Comparison of ENCODE assay signal across 24 cellular contexts in genomic region chrX:150058728-150059127, GRCh38.
"Had no signal": no experiment of that assay in that cellular context is flagged by ENCODE, and none has a peak within 500 bp of the region (broad histone marks: within the 10 kb centered on the region; RNA-seq: fewer than 3 reads in every experiment).

No MANE protein-coding gene starts in this region.

- H3K9me3 Mint-ChIP-seq: activated CD4-positive, alpha-beta memory T cell treated with anti-CD3 and anti-CD28 coated beads for 36 hours; activated CD4-positive, alpha-beta T cell treated with anti-CD3 and anti-CD28 coated beads, Interleukin-2, amount 10 ng/mL, durations not matched to agents 7 days and 5 days; activated naive CD4-positive, alpha-beta T cell treated with anti-CD3 and anti-CD28 coated beads for 36 hours; activated T-cell treated with anti-CD3 and anti-CD28 coated beads, Interleukin-2, amount 50 U/mL, for 4 hours had no signal

- H3K27ac Mint-ChIP-seq: activated CD4-positive, alpha-beta memory T cell treated with anti-CD3 and anti-CD28 coated beads for 36 hours; activated CD4-positive, alpha-beta T cell treated with anti-CD3 and anti-CD28 coated beads, Interleukin-2, amount 10 ng/mL, durations not matched to agents 7 days and 5 days; activated naive CD4-positive, alpha-beta T cell treated with anti-CD3 and anti-CD28 coated beads for 36 hours; activated naive CD8-positive, alpha-beta T cell; T-helper 17 cell had no signal

- DNase-seq: activated CD4-positive, alpha-beta memory T cell treated with anti-CD3 and anti-CD28 coated beads for 36 hours; activated CD4-positive, alpha-beta T cell treated with anti-CD3 and anti-CD28 coated beads, Interleukin-2, amount 10 ng/mL, durations not matched to agents 7 days and 5 days; activated CD4-positive, CD25-positive, alpha-beta regulatory T cell; activated CD8-positive, alpha-beta memory T cell treated with anti-CD3 and anti-CD28 coated beads for 24 hours; activated effector memory CD4-positive, alpha-beta T cell treated with anti-CD3 and anti-CD28 coated beads, Interleukin-2, amount 50 U/mL, for 16 hours; activated naive CD4-positive, alpha-beta T cell treated with anti-CD3 and anti-CD28 coated beads for 36 hours; activated T-cell treated with anti-CD3 and anti-CD28 coated beads, Interleukin-2, amount 50 U/mL, for 4 hours; adrenal gland; aorta; body of pancreas; central memory CD4-positive, alpha-beta T cell; KG1; MV-4-11; NCI-H1092 treated with DMSO at 0.1 percent for 48 hours; NCI-H1417 treated with DMSO at 0.1 percent for 48 hours; NCI-H1694; NCI-H2029; NCI-H2107; NCI-H524; SIG-M5; T-helper 17 cell; T-helper 9 cell had no signal

- H3K36me3 ChIP-seq: adrenal gland had no signal

- H3K27me3 ChIP-seq: body of pancreas had no signal

- H3K27ac ChIP-seq: adrenal gland, body of pancreas, VCaP had no signal

- H3K9me3 ChIP-seq: adrenal gland, body of pancreas had no signal

- H3K4me1 Mint-ChIP-seq: T-helper 17 cell had no signal

- ATAC-seq: activated T-cell treated with anti-CD3 and anti-CD28 coated beads, Interleukin-2, amount 50 U/mL, for 4 hours; body of pancreas; T-helper 17 cell had no signal

- H3K27me3 Mint-ChIP-seq: activated CD4-positive, alpha-beta memory T cell treated with anti-CD3 and anti-CD28 coated beads for 36 hours; activated naive CD8-positive, alpha-beta T cell had no signal

- H3K36me3 Mint-ChIP-seq: activated CD4-positive, alpha-beta memory T cell treated with anti-CD3 and anti-CD28 coated beads for 36 hours; activated naive CD8-positive, alpha-beta T cell had no signal

- H3K4me3 ChIP-seq: adrenal gland, body of pancreas had no signal

- H3K4me1 ChIP-seq: adrenal gland, body of pancreas had no signal

- H3K4me3 Mint-ChIP-seq: activated CD4-positive, alpha-beta memory T cell treated with anti-CD3 and anti-CD28 coated beads for 36 hours; activated CD4-positive, alpha-beta T cell treated with anti-CD3 and anti-CD28 coated beads, Interleukin-2, amount 10 ng/mL, durations not matched to agents 7 days and 5 days; activated naive CD4-positive, alpha-beta T cell treated with anti-CD3 and anti-CD28 coated beads for 36 hours; activated naive CD8-positive, alpha-beta T cell; activated T-cell treated with anti-CD3 and anti-CD28 coated beads, Interleukin-2, amount 50 U/mL, for 4 hours; T-helper 17 cell had no signal
